In genomic region chr5:19880859-19881436, GRCh38 we compare ENCODE assay signal across 1 cellular context.
TF ChIP-seq lines count a peak whose summit lies in the region.

No MANE protein-coding gene starts in this region.

TF ChIP-seq in HepG2, 621 proteins besides CTCF, POLR2A, EP300 and RAD21 (continued from another document and continues in another):
- TF ChIP-seq ARID5B (CRISPR knock-in tag; IDR thresholded peaks at IDR 0.05) (peak; percentile 91), FOSL1 (CRISPR knock-in tag; IDR thresholded peaks at IDR 0.05; ENCODE audit: borderline replicate concordance) (no peak), ZNF724P (CRISPR knock-in tag; IDR thresholded peaks at IDR 0.05; ENCODE audit: borderline replicate concordance) (no peak), ZNF713 (CRISPR knock-in tag; IDR thresholded peaks at IDR 0.05) (no peak), ZSCAN20 (CRISPR knock-in tag; IDR thresholded peaks at IDR 0.05; ENCODE audit: borderline replicate concordance) (no peak), ZNF264 (CRISPR knock-in tag; IDR thresholded peaks at IDR 0.05) (no peak), ZSCAN21 (CRISPR knock-in tag; IDR thresholded peaks at IDR 0.05; ENCODE audit: borderline replicate concordance) (no peak), ZBTB7B (CRISPR knock-in tag; IDR thresholded peaks at IDR 0.05) (no peak), ZNF326 (CRISPR knock-in tag; IDR thresholded peaks at IDR 0.05; ENCODE audit: borderline replicate concordance) (no peak), PAX8 (CRISPR knock-in tag; IDR thresholded peaks at IDR 0.05; ENCODE audit: borderline replicate concordance) (no peak), ZNF282 (IDR thresholded peaks at IDR 0.05; ENCODE audit: partially characterized antibody) (no peak), ZNF101 (CRISPR knock-in tag; IDR thresholded peaks at IDR 0.05; ENCODE audit: borderline replicate concordance, low read depth) (no peak), HOXA9 (CRISPR knock-in tag; IDR thresholded peaks at IDR 0.05; ENCODE audit: borderline replicate concordance) (no peak), SATB2 (CRISPR knock-in tag; IDR thresholded peaks at IDR 0.05) (no peak), ZNF124 (CRISPR knock-in tag; IDR thresholded peaks at IDR 0.05) (no peak), GATAD2A (CRISPR knock-in tag; IDR thresholded peaks at IDR 0.05) (peak; percentile 77), ZNF704 (CRISPR knock-in tag; IDR thresholded peaks at IDR 0.05; ENCODE audit: borderline replicate concordance) (no peak), ZNF580 (CRISPR knock-in tag; IDR thresholded peaks at IDR 0.05; ENCODE audit: borderline replicate concordance, low read depth) (no peak), HOXA3 (CRISPR knock-in tag; IDR thresholded peaks at IDR 0.05) (no peak), MXD4 (CRISPR knock-in tag; IDR thresholded peaks at IDR 0.05) (no peak), ZNF468 (CRISPR knock-in tag; IDR thresholded peaks at IDR 0.05) (no peak), TSC22D2 (CRISPR knock-in tag; IDR thresholded peaks at IDR 0.05; ENCODE audit: borderline replicate concordance) (no peak), ZNF567 (CRISPR knock-in tag; IDR thresholded peaks at IDR 0.05; ENCODE audit: borderline replicate concordance) (no peak), ZBTB4 (CRISPR knock-in tag; IDR thresholded peaks at IDR 0.05; ENCODE audit: borderline replicate concordance) (no peak), ONECUT2 (CRISPR knock-in tag; IDR thresholded peaks at IDR 0.05) (peak; percentile 67; the same call in 1 of the 2 replicates), THAP9 (CRISPR knock-in tag; IDR thresholded peaks at IDR 0.05; ENCODE audit: borderline replicate concordance) (no peak), ZMYM3 (CRISPR knock-in tag; IDR thresholded peaks at IDR 0.05) (no peak), ZNF18 (CRISPR knock-in tag; IDR thresholded peaks at IDR 0.05; ENCODE audit: insufficient replicate concordance) (no peak), SETDB1 (CRISPR knock-in tag; IDR thresholded peaks at IDR 0.05; ENCODE audit: borderline replicate concordance) (no peak), BATF2 (CRISPR knock-in tag; IDR thresholded peaks at IDR 0.05) (no peak), GATAD1 (CRISPR knock-in tag; IDR thresholded peaks at IDR 0.05) (no peak), ATF6 (CRISPR knock-in tag; conservative IDR thresholded peaks at IDR 0.05) (no peak), TOE1 (CRISPR knock-in tag; IDR thresholded peaks at IDR 0.05) (no peak), NFKB2 (CRISPR knock-in tag; IDR thresholded peaks at IDR 0.05; ENCODE audit: borderline replicate concordance) (no peak), ZNF788 (CRISPR knock-in tag; IDR thresholded peaks at IDR 0.05; ENCODE audit: borderline replicate concordance) (no peak), CSRNP1 (CRISPR knock-in tag; IDR thresholded peaks at IDR 0.05) (no peak), GRHL1 (CRISPR knock-in tag; conservative IDR thresholded peaks at IDR 0.05) (no peak), ZNF20 (CRISPR knock-in tag; IDR thresholded peaks at IDR 0.05) (no peak)
